ENCODE assay signal across 4 cellular contexts in the genomic region with DNA sequence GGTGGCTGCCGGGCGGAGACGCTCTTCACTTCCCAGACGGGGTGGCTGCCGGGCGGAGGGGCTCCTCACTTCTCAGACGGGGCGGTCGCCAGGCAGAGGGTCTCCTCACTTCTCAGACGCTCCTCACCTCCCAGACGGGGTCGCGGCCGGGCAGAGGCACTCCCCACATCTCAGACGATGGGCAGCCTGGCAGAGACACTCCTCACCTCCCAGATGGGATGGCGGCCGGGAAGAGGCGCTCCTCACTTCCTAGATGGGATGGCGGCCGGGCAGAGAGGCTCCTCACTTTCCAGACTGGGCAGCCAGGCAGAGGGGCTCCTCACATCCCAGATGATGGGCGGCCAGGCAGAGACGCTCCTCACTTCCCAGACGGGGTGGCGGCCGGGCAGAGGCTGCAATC. TPM values are rescaled to one million over a fixed set of nuclear protein-coding genes. Genes with fewer than 3 reads are reported as not detected.
"Had no signal": no experiment of that assay in that cellular context is flagged by ENCODE, and none has a peak within 500 bp of the region (broad histone marks: within the 10 kb centered on the region; RNA-seq: fewer than 3 reads in every experiment).

No MANE protein-coding gene starts in this region.

RNA-seq across cellular contexts. Expression of a gene that starts 28.4 kb away (rescaled TPM):
- total RNA-seq: HT1080, IMR-90, K562 had no signal
- polyA plus RNA-seq: IgD-negative memory B cell, IMR-90 had no signal
